14 cellular contexts compared by ENCODE assay signal in genomic region chr17:681738-682137, GRCh38. TPM values are rescaled to one million over a fixed set of nuclear protein-coding genes. Genes with fewer than 3 reads are reported as not detected.
DNase-seq lines count a peak whose midpoint lies in the region; ATAC-seq and TF ChIP-seq lines count a peak whose summit lies in the region.
"Had no signal": no experiment of that assay in that cellular context is flagged by ENCODE, and none has a peak within 500 bp of the region (broad histone marks: within the 10 kb centered on the region; RNA-seq: fewer than 3 reads in every experiment).

No MANE protein-coding gene starts in this region.

- H3K4me3 Mint-ChIP-seq in endodermal cell: no peak overlapping the region
- H3K4me3 Mint-ChIP-seq: nephron had no signal

- H3K27me3 Mint-ChIP-seq in endodermal cell (ENCODE audit: insufficient read depth): no peaks in the 10 kb centered on the region
- H3K27me3 Mint-ChIP-seq: T-cell had no signal

- peaks cover 42% of the 10 kb centered on the region for H3K36me3 Mint-ChIP-seq in endodermal cell (ENCODE audit: low read depth)

- H3K79me2 ChIP-seq in osteoblast (ENCODE audit: insufficient read depth, low read length): peaks cover 55% of the 10 kb centered on the region

- DNase-seq in M059J (ENCODE audit: low read depth): peak; percentile 64
- DNase-seq in endodermal cell: no peak
- peak; percentile 90 for DNase-seq in osteoblast (ENCODE audit: insufficient read length, low spot score, missing footprints)
- DNase-seq in ovary: no peak
- DNase-seq in left ventricle myocardium inferior: no peak
- DNase-seq: activated T-cell treated with anti-CD3 and anti-CD28 coated beads for 4 hours, left colon, NCI-H1048, T-cell had no signal

- peaks cover 9 to 44% (median 24%) of the 10 kb centered on the region in 10 experiments for H3K4me1 ChIP-seq in BLaER1 treated with 17β-estradiol and CSF1 and Interleukin-3, amounts not matched to agents 10 nM and 100 nM
- H3K4me1 ChIP-seq in endodermal cell (ENCODE audit: control insufficient read depth, insufficient read depth, low read length) (peaks cover 9% of the 10 kb centered on the region), osteoblast (ENCODE audit: insufficient read depth, low read length) (peaks cover 21% of the 10 kb centered on the region), ovary (ENCODE audit: insufficient read depth) (no peaks in the 10 kb centered on the region), left ventricle myocardium inferior (peaks cover 12% of the 10 kb centered on the region)

- peaks cover 18% of the 10 kb centered on the region for H3K4me1 Mint-ChIP-seq in endodermal cell

- no peak overlapping the region for H3K4me3 ChIP-seq in BLaER1 treated with 17β-estradiol and CSF1 and Interleukin-3, amounts not matched to agents 10 nM and 100 nM
- H3K4me3 ChIP-seq in endodermal cell (ENCODE audit: low read length): no peak overlapping the region
- H3K4me3 ChIP-seq in osteoblast (ENCODE audit: insufficient read depth, low read length): no peak overlapping the region
- no peak overlapping the region for H3K4me3 ChIP-seq in ovary
- H3K4me3 ChIP-seq in left ventricle myocardium inferior: no peak overlapping the region

- no peak overlapping the region for H3K9ac ChIP-seq in BLaER1 treated with 17β-estradiol and CSF1 and Interleukin-3, amounts not matched to agents 10 nM and 100 nM
- peak overlapping the region; percentile 36 for H3K9ac ChIP-seq in endodermal cell (ENCODE audit: extremely low read depth, low read length, poor library complexity, severe bottlenecking)

- no peaks in the 10 kb centered on the region for H3K27me3 ChIP-seq in BLaER1 treated with 17β-estradiol and CSF1 and Interleukin-3, amounts not matched to agents 10 nM and 100 nM
- H3K27me3 ChIP-seq in endodermal cell (ENCODE audit: control insufficient read depth, insufficient read depth, low read length, poor library complexity, severe bottlenecking) (no peaks in the 10 kb centered on the region), osteoblast (ENCODE audit: insufficient read depth, low read length) (no peaks in the 10 kb centered on the region), ovary (no peaks in the 10 kb centered on the region), left ventricle myocardium inferior (ENCODE audit: low read depth) (no peaks in the 10 kb centered on the region)

- peaks cover 0 to 27% (median 0%) of the 10 kb centered on the region in 11 experiments; a peak in 7 of 22 replicates for H4K20me1 ChIP-seq in BLaER1 treated with 17β-estradiol and CSF1 and Interleukin-3, amounts not matched to agents 10 nM and 100 nM
- no peaks in the 10 kb centered on the region for H4K20me1 ChIP-seq in osteoblast (ENCODE audit: insufficient read depth, low read length)

- intact Hi-C loops in ovary (cut with DNase I) (no loop called here), left ventricle myocardium inferior (cut with micrococcal nuclease) (no loop called here)

- no peak for TF ChIP-seq POLR2A in ovary (IDR thresholded peaks at IDR 0.05)

- peak overlapping the region; percentile 14 for H2AFZ ChIP-seq in osteoblast (ENCODE audit: low read length)

- 74 to 100% methylated on average over 1 to 2 of the region's 2 CpGs for WGBS in endodermal cell (ENCODE audit: insufficient coverage in 1 of 2, insufficient read length in 1 of 2), 2 experiments
- WGBS in ovary, 3 donors: 55 to 62% (median 59%) methylated on average over 2 of the region's 2 CpGs

- TF ChIP-seq EP300 in ovary (IDR thresholded peaks at IDR 0.05): no peak

- TF ChIP-seq CTCF in endodermal cell (conservative IDR thresholded peaks at IDR 0.05): no peak
- TF ChIP-seq CTCF in osteoblast (IDR thresholded peaks at IDR 0.05; ENCODE audit: extremely low read depth, low read depth, low read length): no peak
- TF ChIP-seq CTCF in ovary (IDR thresholded peaks at IDR 0.05): no peak
- TF ChIP-seq CTCF in left ventricle myocardium inferior (IDR thresholded peaks at IDR 0.05; ENCODE audit: borderline replicate concordance): no peak

- ATAC-seq in HG03432 (IDR thresholded peaks at IDR 0.05; ENCODE audit: unreplicated experiment): no peak
- ATAC-seq in GM21526 (IDR thresholded peaks at IDR 0.05; ENCODE audit: low FRiP score, unreplicated experiment): no peak
- ATAC-seq: left colon, sciatic nerve had no signal

- H3K4me2 ChIP-seq in BLaER1 treated with 17β-estradiol and CSF1 and Interleukin-3, amounts not matched to agents 10 nM and 100 nM: peak overlapping the region; percentile 16 to 55 (median 33); a peak in 14 of 22 replicates
- H3K4me2 ChIP-seq in osteoblast (ENCODE audit: insufficient read depth, low read length): peak overlapping the region; percentile 34

- H3K27ac ChIP-seq in BLaER1 treated with 17β-estradiol and CSF1 and Interleukin-3, amounts not matched to agents 10 nM and 100 nM: peak overlapping the region in 1 of 11 experiments; percentile 54; a peak in 1 of 22 replicates
- no peak overlapping the region for H3K27ac ChIP-seq in endodermal cell (ENCODE audit: low read depth, low read length)
- peak overlapping the region; percentile 91 for H3K27ac ChIP-seq in osteoblast (ENCODE audit: low read depth, low read length)
- no peak overlapping the region for H3K27ac ChIP-seq in ovary
- H3K27ac ChIP-seq in left ventricle myocardium inferior (replicated peaks): no peak overlapping the region

- peak overlapping the region; percentile 87 for H3K27ac Mint-ChIP-seq in endodermal cell
- H3K27ac Mint-ChIP-seq: nephron had no signal

- H3K36me3 ChIP-seq in BLaER1 treated with 17β-estradiol and CSF1 and Interleukin-3, amounts not matched to agents 10 nM and 100 nM: peaks cover 37 to 77% (median 59%) of the 10 kb centered on the region in 11 experiments
- H3K36me3 ChIP-seq in endodermal cell (ENCODE audit: control insufficient read depth, insufficient read depth, low read length): peaks cover 25% of the 10 kb centered on the region
- peaks cover 9% of the 10 kb centered on the region for H3K36me3 ChIP-seq in osteoblast (ENCODE audit: insufficient read depth, low read length)
- no peaks in the 10 kb centered on the region for H3K36me3 ChIP-seq in ovary
- H3K36me3 ChIP-seq in left ventricle myocardium inferior: peaks cover 22% of the 10 kb centered on the region

- no peaks in the 10 kb centered on the region for H3K9me3 Mint-ChIP-seq in endodermal cell
- H3K9me3 Mint-ChIP-seq: nephron, T-cell had no signal

- peaks cover 0 to 6% (median 0%) of the 10 kb centered on the region in 11 experiments; a peak in 1 of 22 replicates for H3K9me3 ChIP-seq in BLaER1 treated with 17β-estradiol and CSF1 and Interleukin-3, amounts not matched to agents 10 nM and 100 nM (replicated peaks in 1 of 11)
- no peaks in the 10 kb centered on the region for H3K9me3 ChIP-seq in endodermal cell (ENCODE audit: control insufficient read depth, low read length)
- H3K9me3 ChIP-seq in osteoblast (ENCODE audit: low read depth, low read length): no peaks in the 10 kb centered on the region
- no peaks in the 10 kb centered on the region for H3K9me3 ChIP-seq in ovary
- no peaks in the 10 kb centered on the region for H3K9me3 ChIP-seq in left ventricle myocardium inferior (replicated peaks)

RNA-seq across cellular contexts. Expression of gene VPS53, which starts 32.9 kb away (rescaled TPM):
- total RNA-seq in M059J (2014; rRNA removed; shearing (Covaris generic)): 6.7 and 10.1 TPM in 2 replicates
- total RNA-seq in endodermal cell (10 to 100 TPM; 59.8 to 63.2 TPM), osteoblast (22.1 and 25.9 TPM in 2 replicates), ovary (10 to 100 TPM in 6 of 7 donors, 1 to 10 TPM in 1; 9.3 to 82.1 (median 58.2) TPM), left ventricle myocardium inferior (30.7 TPM)
- polyA plus RNA-seq in endodermal cell (2013, experiment 1 of 2): 38.0 TPM
- 39.8 TPM for polyA plus RNA-seq in endodermal cell (2013, experiment 2 of 2)
- polyA plus RNA-seq in ovary: 10 to 100 TPM in 1 of 2 donors, 1 to 10 TPM in 1; 9.1 to 18.8 TPM

RNA-seq across cellular contexts. Expression of gene TLCD3A, which starts 50.7 kb away (rescaled TPM):
- total RNA-seq in M059J (2014; rRNA removed; shearing (Covaris generic)): 32.8 and 37.1 TPM in 2 replicates
- total RNA-seq in endodermal cell (10 to 100 TPM; 16.6 to 28.8 TPM), osteoblast (19.5 and 28.6 TPM in 2 replicates), ovary (10 to 100 TPM in 5 of 7 donors, 1 to 10 TPM in 2; 3.0 to 17.8 (median 13.1) TPM), left ventricle myocardium inferior (1.5 TPM)
- 17.4 TPM for polyA plus RNA-seq in endodermal cell (2013, experiment 1 of 2)
- 21.0 TPM for polyA plus RNA-seq in endodermal cell (2013, experiment 2 of 2)
- polyA plus RNA-seq in ovary: 10 to 100 TPM in 1 of 2 donors, 1 to 10 TPM in 1; 5.5 to 14.8 TPM

Comparison
In these comparisons a context has a peak if more than half of its experiments do, and no peak if none do; other contexts are left out.
1. DNase-seq: peak in M059J (single experiment) and osteoblast (single experiment); none in endodermal cell (single experiment), ovary (0 of 5) and left ventricle myocardium inferior (single experiment).